Comparison of ENCODE assay signal across 8 cellular contexts in the genomic region with DNA sequence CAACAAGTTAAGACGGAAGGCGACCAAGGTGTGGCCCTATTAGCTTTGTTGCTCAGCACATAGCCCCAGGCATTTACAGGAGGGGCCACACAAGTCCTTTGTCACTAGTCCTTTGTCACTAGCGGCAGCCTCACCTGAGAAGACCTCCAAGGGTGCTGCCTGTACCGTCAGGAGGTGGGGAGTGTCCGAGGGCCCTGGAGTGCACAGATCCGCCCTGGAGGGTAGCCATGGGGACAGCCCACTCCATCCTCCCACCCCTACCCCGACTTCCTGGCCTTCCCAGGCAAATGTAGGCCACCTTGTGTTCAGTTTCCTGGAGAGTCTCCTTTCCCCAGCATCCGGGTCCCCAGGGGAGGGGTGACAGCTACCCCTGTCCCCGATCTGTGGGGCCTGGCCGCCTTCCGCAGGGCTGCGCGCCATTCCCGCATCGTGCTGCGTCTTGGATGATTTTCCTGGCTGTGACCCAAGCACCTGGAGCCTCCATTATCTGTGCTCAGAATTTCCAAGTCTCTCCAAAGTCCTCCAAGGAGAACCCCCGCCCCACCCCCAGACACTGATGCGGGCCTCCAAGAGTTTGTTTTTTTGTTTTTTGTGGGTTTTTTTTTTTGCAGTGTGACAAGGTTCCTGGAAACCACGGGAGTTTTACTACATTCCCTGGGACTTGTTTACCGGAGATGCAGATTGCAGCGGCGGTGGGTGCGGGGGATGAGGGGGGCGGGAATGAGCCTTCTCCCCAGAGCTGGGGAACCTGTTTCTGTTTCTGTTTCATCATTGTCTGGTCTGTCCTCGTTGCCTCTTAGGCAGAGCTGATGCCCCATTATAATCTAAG.
DNase-seq lines count a peak whose midpoint lies in the region; ATAC-seq and TF ChIP-seq lines count a peak whose summit lies in the region.

No MANE protein-coding gene starts in this region.

- no peaks in the 10 kb centered on the region for H3K36me3 ChIP-seq in stomach smooth muscle (ENCODE audit: control insufficient read depth in 2 of 2, insufficient read depth in 2 of 2, low read length in 2 of 2)

- H3K4me3 Mint-ChIP-seq in T-helper 2 cell treated with Interferon-gamma antibody and Interleukin-4, amounts not matched to agents 5 μg/mL and 100 μg/mL, for 36 hours, result peak overlapping the region; percentile 21

- peak overlapping the region; percentile 13; the same call in 1 of the 2 replicates for H3K27ac ChIP-seq in VCaP
- H3K27ac ChIP-seq in stomach smooth muscle (ENCODE audit: low read length), result peak overlapping the region; percentile 58

- H3K4me1 ChIP-seq in stomach smooth muscle (ENCODE audit: control insufficient read depth, insufficient read depth, low read length), result peaks cover 8% of the 10 kb centered on the region

- no peaks in the 10 kb centered on the region for H3K27me3 ChIP-seq in stomach smooth muscle (ENCODE audit: control insufficient read depth in 1 of 2, insufficient read depth in 2 of 2, low read length in 2 of 2)

- peak overlapping the region; percentile 84 for H3K27ac Mint-ChIP-seq in T-helper 2 cell treated with Interferon-gamma antibody and Interleukin-4, amounts not matched to agents 5 μg/mL and 100 μg/mL, for 36 hours

- ATAC-seq in GM21529 (IDR thresholded peaks at IDR 0.05; ENCODE audit: unreplicated experiment) (no peak), GM21423 (IDR thresholded peaks at IDR 0.05; ENCODE audit: unreplicated experiment) (no peak)

- no peaks in the 10 kb centered on the region for H3K9me3 ChIP-seq in stomach smooth muscle (ENCODE audit: control insufficient read depth in 2 of 2, low read length in 2 of 2)

- H3K36me3 Mint-ChIP-seq in T-helper 2 cell treated with Interferon-gamma antibody and Interleukin-4, amounts not matched to agents 5 μg/mL and 100 μg/mL, for 36 hours (ENCODE audit: low read depth), result no peaks in the 10 kb centered on the region

- peaks cover 39% of the 10 kb centered on the region for H3K4me1 Mint-ChIP-seq in T-helper 2 cell treated with Interferon-gamma antibody and Interleukin-4, amounts not matched to agents 5 μg/mL and 100 μg/mL, for 36 hours (ENCODE audit: low read depth)

- peak overlapping the region; percentile 21 to 68 for H3K9ac ChIP-seq in stomach smooth muscle (ENCODE audit: low read length in 2 of 2)

- no peak for DNase-seq in T-helper 2 cell treated with Interferon-gamma antibody and Interleukin-4, amounts not matched to agents 5 μg/mL and 100 μg/mL, for 36 hours (ENCODE audit: low spot score)
- DNase-seq in T-helper 2 cell (no peak), iPS-NIHi7 (ENCODE audit: extremely low spot score) (peak; percentile 63), UCSD-AML1 (lab: John Stamatoyannopoulos, UW; ENCODE audit: unreplicated experiment) (no peak)

- no peak for TF ChIP-seq CTCF in VCaP (conservative IDR thresholded peaks at IDR 0.05)

- H3K9me3 Mint-ChIP-seq in T-helper 2 cell treated with Interferon-gamma antibody and Interleukin-4, amounts not matched to agents 5 μg/mL and 100 μg/mL, for 36 hours, result no peaks in the 10 kb centered on the region

- no peaks in the 10 kb centered on the region for H3K27me3 Mint-ChIP-seq in T-helper 2 cell treated with Interferon-gamma antibody and Interleukin-4, amounts not matched to agents 5 μg/mL and 100 μg/mL, for 36 hours (ENCODE audit: low read depth)

- peak overlapping the region; percentile 54 to 60 for H3K4me3 ChIP-seq in stomach smooth muscle (ENCODE audit: low read length in 2 of 2)
